In the genomic region with DNA sequence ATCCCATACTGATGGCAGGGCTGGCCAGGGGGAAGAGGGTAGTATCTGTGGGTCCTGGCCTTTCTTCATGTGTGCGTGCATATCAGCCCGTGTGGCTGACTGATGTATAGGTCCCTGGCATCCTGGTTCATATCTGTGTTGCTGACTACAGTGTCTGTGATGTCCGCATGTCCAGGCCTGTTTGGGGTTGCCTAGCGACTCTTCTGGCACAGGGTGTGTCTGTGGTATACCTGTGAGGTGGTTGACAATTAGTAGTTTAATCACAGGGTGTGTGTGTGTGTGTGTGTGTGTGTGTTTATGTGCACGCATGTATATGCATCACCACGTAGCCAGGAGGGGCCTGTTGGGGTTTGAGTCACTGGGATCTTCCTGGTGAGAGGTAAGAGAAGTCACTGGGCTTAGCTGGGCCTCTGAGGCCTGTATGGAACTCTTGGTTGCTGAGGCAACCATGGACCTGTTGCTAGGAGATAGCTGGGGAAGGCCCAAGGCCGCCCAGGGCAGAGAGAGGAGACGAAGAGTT, we compare ENCODE assay signal across 9 cellular contexts. TPM values are rescaled to one million over a fixed set of nuclear protein-coding genes. Genes with fewer than 3 reads are reported as not detected.
DNase-seq lines count a peak whose midpoint lies in the region; ATAC-seq, FAIRE-seq and TF ChIP-seq lines count a peak whose summit lies in the region.
"Had no signal": no experiment of that assay in that cellular context is flagged by ENCODE, and none has a peak within 500 bp of the region (broad histone marks: within the 10 kb centered on the region; RNA-seq: fewer than 3 reads in every experiment).

No MANE protein-coding gene starts in this region.

- H3K4me1 Mint-ChIP-seq in activated T-helper 1 cell treated with anti-CD3 and anti-CD28 coated beads, Interleukin-12 subunit alpha, Interleukin-12 subunit beta, Interleukin-2, Interleukin-4 antibody, amounts not matched to agents 30 ng/mL and 10 ng/mL and 1 ng/mL, durations not matched to agents 14 hours and 24 hours and 36 hours (ENCODE audit: low read depth) = peaks cover 35% of the 10 kb centered on the region
- peaks cover 4% of the 10 kb centered on the region for H3K4me1 Mint-ChIP-seq in glutamatergic neuron (ENCODE audit: low read depth, unreplicated experiment)

- H3K9me3 ChIP-seq in HepG2 (ENCODE audit: low read length) (no peaks in the 10 kb centered on the region), right lobe of liver (no peaks in the 10 kb centered on the region), WERI-Rb-1 (ENCODE audit: severe bottlenecking) (no peaks in the 10 kb centered on the region), right atrium auricular region (no peaks in the 10 kb centered on the region)

- no peak overlapping the region for H2AFZ ChIP-seq in HepG2 (ENCODE audit: low read length)

- peaks cover 7% of the 10 kb centered on the region; the same call in 1 of the 2 replicates for H4K20me1 ChIP-seq in HepG2 (ENCODE audit: insufficient read depth, low read length)

- peak overlapping the region; percentile 21 for H3K4me3 Mint-ChIP-seq in activated T-helper 1 cell treated with anti-CD3 and anti-CD28 coated beads, Interleukin-12 subunit alpha, Interleukin-12 subunit beta, Interleukin-2, Interleukin-4 antibody, amounts not matched to agents 30 ng/mL and 10 ng/mL and 1 ng/mL, durations not matched to agents 14 hours and 24 hours and 36 hours
- peak overlapping the region; percentile 55 for H3K4me3 Mint-ChIP-seq in glutamatergic neuron (ENCODE audit: unreplicated experiment)

- H3K4me1 ChIP-seq in HepG2 (ENCODE audit: insufficient read depth, low read length) (peaks cover 33% of the 10 kb centered on the region), right lobe of liver (peaks cover 0 to 26% (median 7%) of the 10 kb centered on the region in 4 donors), right atrium auricular region (peaks cover 0 to 60% of the 10 kb centered on the region in 2 donors)

- CTCF ChIA-PET in HepG2 (lab: Yijun Ruan, JAX; ENCODE audit: low intra/inter-chr PET ratio, low total read pairs) = no interaction called here

- H3K27me3 ChIP-seq in HepG2 (ENCODE audit: control insufficient read depth in 1 of 2, insufficient read depth in 2 of 2, low read length in 2 of 2) (peaks cover 0 to 10% of the 10 kb centered on the region in 2 experiments; a peak in 1 of 5 replicates), right lobe of liver (no peaks in the 10 kb centered on the region), WERI-Rb-1 (ENCODE audit: insufficient read depth, low read depth, severe bottlenecking) (no peaks in the 10 kb centered on the region), right atrium auricular region (no peaks in the 10 kb centered on the region)

- no peaks in the 10 kb centered on the region for H3K79me2 ChIP-seq in HepG2 (ENCODE audit: insufficient read depth, low read length)

- H3K36me3 ChIP-seq in HepG2 (replicated peaks in 1 of 2; ENCODE audit: control insufficient read depth in 1 of 2, insufficient read depth in 2 of 2, low read length in 2 of 2) = no peaks in the 10 kb centered on the region
- no peaks in the 10 kb centered on the region for H3K36me3 ChIP-seq in right lobe of liver
- H3K36me3 ChIP-seq in WERI-Rb-1 = no peaks in the 10 kb centered on the region
- no peaks in the 10 kb centered on the region for H3K36me3 ChIP-seq in right atrium auricular region

- BruUV-seq in HepG2 (replicated peaks; lab: Mats Ljungman, UMichigan) = no TSS peak

- TF ChIP-seq CTCF in HepG2 (CRISPR knock-in tag; IDR thresholded peaks at IDR 0.05) (no peak), right lobe of liver (IDR thresholded peaks at IDR 0.05) (no peak), glutamatergic neuron (IDR thresholded peaks at IDR 0.05; ENCODE audit: partially characterized antibody, unreplicated experiment) (no peak), WERI-Rb-1 (IDR thresholded peaks at IDR 0.05; ENCODE audit: low read depth, low read length) (no peak), right atrium auricular region (IDR thresholded peaks at IDR 0.05) (no peak)

- no peak for TF ChIP-seq POLR2A in HepG2 (IDR thresholded peaks at IDR 0.05; ENCODE audit: insufficient read depth in 1 of 2, low read depth in 2 of 2, low read length in 2 of 2)
- no peak for TF ChIP-seq POLR2A in right lobe of liver (IDR thresholded peaks at IDR 0.05)

- no peak for TF ChIP-seq RAD21 in HepG2 (CRISPR knock-in tag; IDR thresholded peaks at IDR 0.05)

- no peak for ATAC-seq in HepG2
- no peak for ATAC-seq in right lobe of liver

- H3K27me3 Mint-ChIP-seq in activated T-helper 1 cell treated with anti-CD3 and anti-CD28 coated beads, Interleukin-12 subunit alpha, Interleukin-12 subunit beta, Interleukin-2, Interleukin-4 antibody, amounts not matched to agents 30 ng/mL and 10 ng/mL and 1 ng/mL, durations not matched to agents 14 hours and 24 hours and 36 hours (ENCODE audit: insufficient read depth) = no peaks in the 10 kb centered on the region
- peaks cover 9% of the 10 kb centered on the region for H3K27me3 Mint-ChIP-seq in glutamatergic neuron (ENCODE audit: unreplicated experiment)

- POLR2A ChIA-PET in HepG2 (lab: Yijun Ruan, JAX) = interaction anchor here (2.0 to 7.0 kb wide), 3 partner anchors 25 to 131 kb away, joined by 4 to 44 read pairs (median 9); a partner anchor contains a TSS

- peaks cover 12% of the 10 kb centered on the region for H3K36me3 Mint-ChIP-seq in activated T-helper 1 cell treated with anti-CD3 and anti-CD28 coated beads, Interleukin-12 subunit alpha, Interleukin-12 subunit beta, Interleukin-2, Interleukin-4 antibody, amounts not matched to agents 30 ng/mL and 10 ng/mL and 1 ng/mL, durations not matched to agents 14 hours and 24 hours and 36 hours (ENCODE audit: low read depth)
- H3K36me3 Mint-ChIP-seq in glutamatergic neuron (ENCODE audit: unreplicated experiment) = no peaks in the 10 kb centered on the region

- intact Hi-C loops in HepG2 (cut with micrococcal nuclease; ENCODE audit: unreplicated experiment) = loop anchor here (5.0 to 10.0 kb wide), 2 partner anchors 210 to 307 kb away; a partner anchor contains a TSS
- intact Hi-C loops in right lobe of liver (cut with DNase I) = loop anchor here in 1 of 2 donors (10.0 kb wide), 1 partner anchor 160 kb away; no protein-coding TSS in a partner anchor
- intact Hi-C loops in activated T-helper 1 cell treated with anti-CD3 and anti-CD28 coated beads, Interleukin-12 subunit alpha, Interleukin-12 subunit beta, Interleukin-2, Interleukin-4 antibody, amounts not matched to agents 30 ng/mL and 10 ng/mL and 1 ng/mL, durations not matched to agents 14 hours and 24 hours and 36 hours (cut with micrococcal nuclease) = loop anchor here (5.0 kb wide), 1 partner anchor 128 kb away; a partner anchor contains a TSS
- intact Hi-C loops in posterior vena cava (cut with DNase I) = loop anchor here in 1 of 2 donors (10.0 kb wide), 2 partner anchors 80 to 210 kb away; a partner anchor contains a TSS

- DNase-seq in HepG2 (ENCODE audit: low spot score) (no peak), right lobe of liver (no peak), glutamatergic neuron (no peak), WERI-Rb-1 (no peak), posterior vena cava (ENCODE audit: low spot score) (no peak), right atrium auricular region (ENCODE audit: low spot score) (no peak)
- no peak for DNase-seq in activated T-helper 1 cell treated with anti-CD3 and anti-CD28 coated beads, Interleukin-12 subunit alpha, Interleukin-12 subunit beta, Interleukin-2, Interleukin-4 antibody, amounts not matched to agents 30 ng/mL and 10 ng/mL and 1 ng/mL, durations not matched to agents 14 hours and 24 hours and 36 hours (ENCODE audit: low spot score)

- H3K27ac Mint-ChIP-seq in activated T-helper 1 cell treated with anti-CD3 and anti-CD28 coated beads, Interleukin-12 subunit alpha, Interleukin-12 subunit beta, Interleukin-2, Interleukin-4 antibody, amounts not matched to agents 30 ng/mL and 10 ng/mL and 1 ng/mL, durations not matched to agents 14 hours and 24 hours and 36 hours = peak overlapping the region; percentile 55
- H3K27ac Mint-ChIP-seq in glutamatergic neuron (ENCODE audit: unreplicated experiment) = peak overlapping the region; percentile 66

- H3K4me2 ChIP-seq in HepG2 (ENCODE audit: low read depth, low read length) = no peak overlapping the region

- no peaks in the 10 kb centered on the region for H3K9me3 Mint-ChIP-seq in activated T-helper 1 cell treated with anti-CD3 and anti-CD28 coated beads, Interleukin-12 subunit alpha, Interleukin-12 subunit beta, Interleukin-2, Interleukin-4 antibody, amounts not matched to agents 30 ng/mL and 10 ng/mL and 1 ng/mL, durations not matched to agents 14 hours and 24 hours and 36 hours
- H3K9me3 Mint-ChIP-seq in glutamatergic neuron (ENCODE audit: unreplicated experiment) = peaks cover 6% of the 10 kb centered on the region

- no peak overlapping the region for H3K4me3 ChIP-seq in HepG2 (replicated peaks in 1 of 3; ENCODE audit: insufficient read depth in 1 of 3, low read depth in 2 of 3, low read length in 3 of 3)
- no peak overlapping the region for H3K4me3 ChIP-seq in right lobe of liver
- H3K4me3 ChIP-seq in WERI-Rb-1 (ENCODE audit: low read depth, low read length) = no peak overlapping the region
- H3K4me3 ChIP-seq in right atrium auricular region = no peak overlapping the region
- H3K4me3 ChIP-seq: lung had no signal

- in situ Hi-C loops in HepG2 (cut with HindIII; ENCODE audit: extremely low pct_ligation_motif_present, low pct_unique_long_range_greater_than_20kb) = no loop called here

- no peak for TF ChIP-seq EP300 in HepG2 (IDR thresholded peaks at IDR 0.05; ENCODE audit: low read depth in 2 of 2, low read length in 2 of 2)
- TF ChIP-seq EP300 in HepG2 (CRISPR knock-in tag; IDR thresholded peaks at IDR 0.05; ENCODE audit: borderline replicate concordance) = no peak

- WGBS in HepG2 (ENCODE audit: low lambda C conversion rate) = 27% methylated on average over 7 of the region's 8 CpGs
- 75% methylated on average over 4 of the region's 8 CpGs for WGBS in right lobe of liver (ENCODE audit: insufficient coverage, low coverage, low lambda C conversion rate, missing lambda C conversion rate)

- H3K9ac ChIP-seq in HepG2 (ENCODE audit: insufficient read depth, low read depth, low read length) = no peak overlapping the region

- no peak for FAIRE-seq in HepG2 (lab: Jason Lieb, UNC)

- H3K27ac ChIP-seq in HepG2 (ENCODE audit: extremely low read length, insufficient read depth, low read length) (no peak overlapping the region), right lobe of liver (no peak overlapping the region), temporal lobe (ENCODE audit: low read depth, low read length) (peak overlapping the region; percentile 95), WERI-Rb-1 (no peak overlapping the region), right atrium auricular region (no peak overlapping the region)

RNA-seq across cellular contexts. Expression of a gene that starts 0.6 kb away (rescaled TPM):
- total RNA-seq in HepG2 (2016; rRNA removed; fragmentation: Illumina TruSeq; extraction: Trizol) (not detected in 2 replicates), right lobe of liver (not detected), glutamatergic neuron (ENCODE audit: unreplicated experiment) (not detected), temporal lobe (0.25 TPM), posterior vena cava (not detected), right atrium auricular region (not detected)
- not detected in 2 replicates for total RNA-seq in HepG2 (2016; cell fraction: cytosol; rRNA removed; fragmentation: Illumina TruSeq; extraction: Trizol; ENCODE audit: low read depth)
- not detected in 2 replicates for total RNA-seq in HepG2 (2016; cell fraction: insoluble cytoplasmic fraction; rRNA removed; fragmentation: Illumina TruSeq; extraction: Trizol)
- total RNA-seq in HepG2 (2016; cell fraction: membrane; rRNA removed; fragmentation: Illumina TruSeq; extraction: Trizol) = not detected in 2 replicates
- not detected in 2 replicates for total RNA-seq in HepG2 (2016; cell fraction: nucleus; rRNA removed; fragmentation: Illumina TruSeq; extraction: Trizol)
- polyA plus RNA-seq in HepG2 (2011; rRNA removed) = not detected in 2 replicates
- polyA plus RNA-seq in HepG2 (2011; cell fraction: cytosol; rRNA removed) = not detected in 2 replicates
- polyA plus RNA-seq in HepG2 (2011; cell fraction: nucleus; rRNA removed) = not detected in 2 replicates
- polyA plus RNA-seq in HepG2 (2012) = not detected in 2 replicates
- not detected in 2 replicates for polyA plus RNA-seq in HepG2 (2016; cell fraction: cytosol; fragmentation: Illumina TruSeq; extraction: Trizol; ENCODE audit: low read depth)
- polyA plus RNA-seq in HepG2 (2016; cell fraction: insoluble cytoplasmic fraction; fragmentation: Illumina TruSeq; extraction: Trizol; ENCODE audit: low read depth) = not detected in 2 replicates
- polyA plus RNA-seq in HepG2 (2016; cell fraction: membrane; fragmentation: Illumina TruSeq; extraction: Trizol; ENCODE audit: low read depth) = not detected in 2 replicates
- not detected in 2 replicates for polyA plus RNA-seq in HepG2 (2016; cell fraction: nucleus; fragmentation: Illumina TruSeq; extraction: Trizol; ENCODE audit: insufficient read depth, low read depth)
- polyA minus RNA-seq in HepG2 (2011; rRNA and poly(A)+ RNA removed; ENCODE audit: low replicate concordance) = not detected in 2 replicates
- polyA minus RNA-seq in HepG2 (2011; cell fraction: cytosol; rRNA and poly(A)+ RNA removed) = not detected in 2 replicates
- 0.37 TPM in 1 of 2 replicates, not detected in the other for polyA minus RNA-seq in HepG2 (2011; cell fraction: nucleus; rRNA and poly(A)+ RNA removed)
- 0.17 TPM in 1 of 2 replicates, not detected in the other for total RNA-seq in activated T-helper 1 cell treated with anti-CD3 and anti-CD28 coated beads, Interleukin-12 subunit alpha, Interleukin-12 subunit beta, Interleukin-2, Interleukin-4 antibody, amounts not matched to agents 30 ng/mL and 10 ng/mL and 1 ng/mL, durations not matched to agents 14 hours and 24 hours and 36 hours
- total RNA-seq: lung had no signal
- polyA plus RNA-seq: lung had no signal

RNA-seq across cellular contexts. Expression of a gene that starts 2.4 kb away (rescaled TPM):
- total RNA-seq in HepG2 (2016; rRNA removed; fragmentation: Illumina TruSeq; extraction: Trizol) = 1.3 and 1.6 TPM in 2 replicates
- total RNA-seq in HepG2 (2016; cell fraction: cytosol; rRNA removed; fragmentation: Illumina TruSeq; extraction: Trizol; ENCODE audit: low read depth) = 0.30 and 0.44 TPM in 2 replicates
- 0.79 and 1.5 TPM in 2 replicates for total RNA-seq in HepG2 (2016; cell fraction: insoluble cytoplasmic fraction; rRNA removed; fragmentation: Illumina TruSeq; extraction: Trizol)
- total RNA-seq in HepG2 (2016; cell fraction: membrane; rRNA removed; fragmentation: Illumina TruSeq; extraction: Trizol) = 0.79 and 1.1 TPM in 2 replicates
- total RNA-seq in HepG2 (2016; cell fraction: nucleus; rRNA removed; fragmentation: Illumina TruSeq; extraction: Trizol) = 0.93 and 1.2 TPM in 2 replicates
- 2.6 and 3.1 TPM in 2 replicates for polyA plus RNA-seq in HepG2 (2011; rRNA removed)
- polyA plus RNA-seq in HepG2 (2011; cell fraction: cytosol; rRNA removed) = 2.7 and 2.8 TPM in 2 replicates
- 2.5 TPM in 2 replicates for polyA plus RNA-seq in HepG2 (2011; cell fraction: nucleus; rRNA removed)
- polyA plus RNA-seq in HepG2 (2012) = 1.4 and 1.8 TPM in 2 replicates
- 0.15 and 0.19 TPM in 2 replicates for polyA plus RNA-seq in HepG2 (2016; cell fraction: cytosol; fragmentation: Illumina TruSeq; extraction: Trizol; ENCODE audit: low read depth)
- polyA plus RNA-seq in HepG2 (2016; cell fraction: insoluble cytoplasmic fraction; fragmentation: Illumina TruSeq; extraction: Trizol; ENCODE audit: low read depth) = 1.0 and 1.3 TPM in 2 replicates
- polyA plus RNA-seq in HepG2 (2016; cell fraction: membrane; fragmentation: Illumina TruSeq; extraction: Trizol; ENCODE audit: low read depth) = 0.49 and 0.56 TPM in 2 replicates
- 1.6 and 1.7 TPM in 2 replicates for polyA plus RNA-seq in HepG2 (2016; cell fraction: nucleus; fragmentation: Illumina TruSeq; extraction: Trizol; ENCODE audit: insufficient read depth, low read depth)
- polyA minus RNA-seq in HepG2 (2011; rRNA and poly(A)+ RNA removed; ENCODE audit: low replicate concordance) = 4.4 and 4.6 TPM in 2 replicates
- polyA minus RNA-seq in HepG2 (2011; cell fraction: cytosol; rRNA and poly(A)+ RNA removed) = 1.8 and 2.1 TPM in 2 replicates
- polyA minus RNA-seq in HepG2 (2011; cell fraction: nucleus; rRNA and poly(A)+ RNA removed) = 2.9 and 3.0 TPM in 2 replicates
- total RNA-seq in right lobe of liver = 1 to 10 TPM; 2.2 to 4.4 (median 2.9) TPM
- 5.3 TPM in 2 replicates for total RNA-seq in activated T-helper 1 cell treated with anti-CD3 and anti-CD28 coated beads, Interleukin-12 subunit alpha, Interleukin-12 subunit beta, Interleukin-2, Interleukin-4 antibody, amounts not matched to agents 30 ng/mL and 10 ng/mL and 1 ng/mL, durations not matched to agents 14 hours and 24 hours and 36 hours
- 2.2 TPM for total RNA-seq in glutamatergic neuron (ENCODE audit: unreplicated experiment)
- 3.2 TPM for total RNA-seq in temporal lobe
- 10 to 100 TPM in 1 of 2 donors, 1 to 10 TPM in 1; 8.8 to 10.0 TPM for total RNA-seq in posterior vena cava
- 1 to 10 TPM; 4.2 to 6.9 TPM for total RNA-seq in right atrium auricular region

RNA-seq across cellular contexts. Expression of a gene that starts 18.0 kb away (rescaled TPM):
- total RNA-seq in HepG2 (2016; rRNA removed; fragmentation: Illumina TruSeq; extraction: Trizol) (1.3 TPM in 1 of 2 replicates, not detected in the other), right lobe of liver (1 to 10 TPM; 1.6 to 6.8 (median 2.7) TPM), glutamatergic neuron (ENCODE audit: unreplicated experiment) (not detected), temporal lobe (0.25 TPM), posterior vena cava (10 to 100 TPM; 11.9 to 15.2 TPM), right atrium auricular region (1 to 10 TPM; 5.1 to 6.7 TPM)
- 4.2 and 4.3 TPM in 2 replicates for total RNA-seq in HepG2 (2016; cell fraction: cytosol; rRNA removed; fragmentation: Illumina TruSeq; extraction: Trizol; ENCODE audit: low read depth)
- 2.2 TPM in 1 of 2 replicates, not detected in the other for total RNA-seq in HepG2 (2016; cell fraction: insoluble cytoplasmic fraction; rRNA removed; fragmentation: Illumina TruSeq; extraction: Trizol)
- 2.8 and 4.1 TPM in 2 replicates for total RNA-seq in HepG2 (2016; cell fraction: membrane; rRNA removed; fragmentation: Illumina TruSeq; extraction: Trizol)
- total RNA-seq in HepG2 (2016; cell fraction: nucleus; rRNA removed; fragmentation: Illumina TruSeq; extraction: Trizol) = not detected in 2 replicates
- 2.5 and 3.1 TPM in 2 replicates for polyA plus RNA-seq in HepG2 (2011; rRNA removed)
- polyA plus RNA-seq in HepG2 (2011; cell fraction: cytosol; rRNA removed) = 2.2 and 2.5 TPM in 2 replicates
- polyA plus RNA-seq in HepG2 (2011; cell fraction: nucleus; rRNA removed) = 3.8 and 5.2 TPM in 2 replicates
- 3.7 and 6.1 TPM in 2 replicates for polyA plus RNA-seq in HepG2 (2012)
- 2.3 and 3.5 TPM in 2 replicates for polyA plus RNA-seq in HepG2 (2016; cell fraction: cytosol; fragmentation: Illumina TruSeq; extraction: Trizol; ENCODE audit: low read depth)
- not detected in 2 replicates for polyA plus RNA-seq in HepG2 (2016; cell fraction: insoluble cytoplasmic fraction; fragmentation: Illumina TruSeq; extraction: Trizol; ENCODE audit: low read depth)
- 0.87 TPM in 1 of 2 replicates, not detected in the other for polyA plus RNA-seq in HepG2 (2016; cell fraction: membrane; fragmentation: Illumina TruSeq; extraction: Trizol; ENCODE audit: low read depth)
- polyA plus RNA-seq in HepG2 (2016; cell fraction: nucleus; fragmentation: Illumina TruSeq; extraction: Trizol; ENCODE audit: insufficient read depth, low read depth) = 1.2 and 2.1 TPM in 2 replicates
- polyA minus RNA-seq in HepG2 (2011; rRNA and poly(A)+ RNA removed; ENCODE audit: low replicate concordance) = 0.12 TPM in 1 of 2 replicates, not detected in the other
- not detected in 2 replicates for polyA minus RNA-seq in HepG2 (2011; cell fraction: cytosol; rRNA and poly(A)+ RNA removed)
- polyA minus RNA-seq in HepG2 (2011; cell fraction: nucleus; rRNA and poly(A)+ RNA removed) = not detected in 2 replicates
- total RNA-seq in activated T-helper 1 cell treated with anti-CD3 and anti-CD28 coated beads, Interleukin-12 subunit alpha, Interleukin-12 subunit beta, Interleukin-2, Interleukin-4 antibody, amounts not matched to agents 30 ng/mL and 10 ng/mL and 1 ng/mL, durations not matched to agents 14 hours and 24 hours and 36 hours = 260 and 266 TPM in 2 replicates

RNA-seq across cellular contexts. Expression of a gene that starts 25.2 kb away (rescaled TPM):
- total RNA-seq in HepG2 (2016; rRNA removed; fragmentation: Illumina TruSeq; extraction: Trizol) (6.7 and 15.7 TPM in 2 replicates), right lobe of liver (10 to 100 TPM in 4 of 6 experiments, 1 to 10 TPM in 2; 4.2 to 22.1 (median 10.8) TPM), glutamatergic neuron (ENCODE audit: unreplicated experiment) (97.6 TPM), temporal lobe (37.9 TPM), posterior vena cava (10 to 100 TPM; 20.0 to 22.8 TPM), right atrium auricular region (10 to 100 TPM in 1 of 2 donors, 1 to 10 TPM in 1; 9.5 to 12.8 TPM)
- total RNA-seq in HepG2 (2016; cell fraction: cytosol; rRNA removed; fragmentation: Illumina TruSeq; extraction: Trizol; ENCODE audit: low read depth) = 2.2 and 2.3 TPM in 2 replicates
- 4.5 and 17.1 TPM in 2 replicates for total RNA-seq in HepG2 (2016; cell fraction: insoluble cytoplasmic fraction; rRNA removed; fragmentation: Illumina TruSeq; extraction: Trizol)
- 3.5 and 4.6 TPM in 2 replicates for total RNA-seq in HepG2 (2016; cell fraction: membrane; rRNA removed; fragmentation: Illumina TruSeq; extraction: Trizol)
- total RNA-seq in HepG2 (2016; cell fraction: nucleus; rRNA removed; fragmentation: Illumina TruSeq; extraction: Trizol) = 28.3 and 30.1 TPM in 2 replicates
- polyA plus RNA-seq in HepG2 (2011; rRNA removed) = 14.8 and 15.3 TPM in 2 replicates
- polyA plus RNA-seq in HepG2 (2011; cell fraction: cytosol; rRNA removed) = 5.0 and 5.4 TPM in 2 replicates
- 162 and 199 TPM in 2 replicates for polyA plus RNA-seq in HepG2 (2011; cell fraction: nucleus; rRNA removed)
- polyA plus RNA-seq in HepG2 (2012) = 12.4 and 15.4 TPM in 2 replicates
- polyA plus RNA-seq in HepG2 (2016; cell fraction: cytosol; fragmentation: Illumina TruSeq; extraction: Trizol; ENCODE audit: low read depth) = 0.95 and 1.2 TPM in 2 replicates
- 4.4 and 6.1 TPM in 2 replicates for polyA plus RNA-seq in HepG2 (2016; cell fraction: insoluble cytoplasmic fraction; fragmentation: Illumina TruSeq; extraction: Trizol; ENCODE audit: low read depth)
- 1.1 and 1.9 TPM in 2 replicates for polyA plus RNA-seq in HepG2 (2016; cell fraction: membrane; fragmentation: Illumina TruSeq; extraction: Trizol; ENCODE audit: low read depth)
- polyA plus RNA-seq in HepG2 (2016; cell fraction: nucleus; fragmentation: Illumina TruSeq; extraction: Trizol; ENCODE audit: insufficient read depth, low read depth) = 84.2 and 94.7 TPM in 2 replicates
- polyA minus RNA-seq in HepG2 (2011; rRNA and poly(A)+ RNA removed; ENCODE audit: low replicate concordance) = 25.4 and 35.0 TPM in 2 replicates
- polyA minus RNA-seq in HepG2 (2011; cell fraction: cytosol; rRNA and poly(A)+ RNA removed) = 3.8 and 5.9 TPM in 2 replicates
- polyA minus RNA-seq in HepG2 (2011; cell fraction: nucleus; rRNA and poly(A)+ RNA removed) = 43.5 and 53.5 TPM in 2 replicates
- total RNA-seq in activated T-helper 1 cell treated with anti-CD3 and anti-CD28 coated beads, Interleukin-12 subunit alpha, Interleukin-12 subunit beta, Interleukin-2, Interleukin-4 antibody, amounts not matched to agents 30 ng/mL and 10 ng/mL and 1 ng/mL, durations not matched to agents 14 hours and 24 hours and 36 hours = 57.1 and 60.9 TPM in 2 replicates

RNA-seq across cellular contexts. Expression of a gene that starts 26.6 kb away (rescaled TPM):
- total RNA-seq in HepG2 (2016; rRNA removed; fragmentation: Illumina TruSeq; extraction: Trizol) (1.7 and 2.0 TPM in 2 replicates), right lobe of liver (1 to 10 TPM; 2.9 to 5.1 (median 4.0) TPM), glutamatergic neuron (ENCODE audit: unreplicated experiment) (0.34 TPM), temporal lobe (0.25 TPM), posterior vena cava (1 to 10 TPM; 1.6 to 1.8 TPM), right atrium auricular region (1 to 10 TPM; 4.1 to 4.8 TPM)
- total RNA-seq in HepG2 (2016; cell fraction: cytosol; rRNA removed; fragmentation: Illumina TruSeq; extraction: Trizol; ENCODE audit: low read depth) = 0.71 and 1.2 TPM in 2 replicates
- 2.0 and 2.8 TPM in 2 replicates for total RNA-seq in HepG2 (2016; cell fraction: insoluble cytoplasmic fraction; rRNA removed; fragmentation: Illumina TruSeq; extraction: Trizol)
- 0.71 and 0.76 TPM in 2 replicates for total RNA-seq in HepG2 (2016; cell fraction: membrane; rRNA removed; fragmentation: Illumina TruSeq; extraction: Trizol)
- total RNA-seq in HepG2 (2016; cell fraction: nucleus; rRNA removed; fragmentation: Illumina TruSeq; extraction: Trizol) = 2.0 and 3.9 TPM in 2 replicates
- 3.5 and 3.7 TPM in 2 replicates for polyA plus RNA-seq in HepG2 (2011; rRNA removed)
- 3.3 and 6.1 TPM in 2 replicates for polyA plus RNA-seq in HepG2 (2011; cell fraction: cytosol; rRNA removed)
- 10.9 and 13.6 TPM in 2 replicates for polyA plus RNA-seq in HepG2 (2011; cell fraction: nucleus; rRNA removed)
- 1.6 and 2.2 TPM in 2 replicates for polyA plus RNA-seq in HepG2 (2012)
- polyA plus RNA-seq in HepG2 (2016; cell fraction: cytosol; fragmentation: Illumina TruSeq; extraction: Trizol; ENCODE audit: low read depth) = 0.31 and 0.40 TPM in 2 replicates
- 2.1 and 2.7 TPM in 2 replicates for polyA plus RNA-seq in HepG2 (2016; cell fraction: insoluble cytoplasmic fraction; fragmentation: Illumina TruSeq; extraction: Trizol; ENCODE audit: low read depth)
- polyA plus RNA-seq in HepG2 (2016; cell fraction: membrane; fragmentation: Illumina TruSeq; extraction: Trizol; ENCODE audit: low read depth) = 0.56 and 0.62 TPM in 2 replicates
- polyA plus RNA-seq in HepG2 (2016; cell fraction: nucleus; fragmentation: Illumina TruSeq; extraction: Trizol; ENCODE audit: insufficient read depth, low read depth) = 6.2 and 6.7 TPM in 2 replicates
- polyA minus RNA-seq in HepG2 (2011; rRNA and poly(A)+ RNA removed; ENCODE audit: low replicate concordance) = 11.2 and 22.8 TPM in 2 replicates
- polyA minus RNA-seq in HepG2 (2011; cell fraction: cytosol; rRNA and poly(A)+ RNA removed) = 2.6 and 2.9 TPM in 2 replicates
- 8.7 and 9.3 TPM in 2 replicates for polyA minus RNA-seq in HepG2 (2011; cell fraction: nucleus; rRNA and poly(A)+ RNA removed)
- total RNA-seq in activated T-helper 1 cell treated with anti-CD3 and anti-CD28 coated beads, Interleukin-12 subunit alpha, Interleukin-12 subunit beta, Interleukin-2, Interleukin-4 antibody, amounts not matched to agents 30 ng/mL and 10 ng/mL and 1 ng/mL, durations not matched to agents 14 hours and 24 hours and 36 hours = 3.8 and 4.9 TPM in 2 replicates

Comparison
In these comparisons a context has a peak if more than half of its experiments do, and no peak if none do; other contexts are left out.
1. RNA of a gene that starts 18.0 kb away (total RNA-seq): 260 to 266 TPM in activated T-helper 1 cell treated with anti-CD3 and anti-CD28 coated beads, Interleukin-12 subunit alpha, Interleukin-12 subunit beta, Interleukin-2, Interleukin-4 antibody, amounts not matched to agents 30 ng/mL and 10 ng/mL and 1 ng/mL, durations not matched to agents 14 hours and 24 hours and 36 hours; 11.9 to 15.2 TPM in posterior vena cava, 5.1 to 6.7 TPM in right atrium auricular region, 1.6 to 6.8 TPM in right lobe of liver, 1.3 to 4.3 TPM in HepG2, not detected in glutamatergic neuron (single experiment) and 0.25 TPM in temporal lobe (single experiment); every median in the first group is over 10 times any median in the second.